Comparison of ENCODE assay signal across 18 cellular contexts in genomic region chr6:159470400-159470799, GRCh38.
"Had no signal": no experiment of that assay in that cellular context is flagged by ENCODE, and none has a peak within 500 bp of the region (broad histone marks: within the 10 kb centered on the region; RNA-seq: fewer than 3 reads in every experiment).

No MANE protein-coding gene starts in this region.

- H3K27ac Mint-ChIP-seq: dendritic cell treated with granulocyte-macrophage colony-stimulating factor and Interleukin-4, amounts not matched to agents 40 ng/mL and 50 ng/mL, for 4 days; effector memory CD8-positive, alpha-beta T cell; endodermal cell; mesothelial cell of epicardium had no signal

- H3K4me1 ChIP-seq: colonic mucosa, foreskin keratinocyte, lower lobe of right lung had no signal

- H3K27me3 ChIP-seq: colonic mucosa, esophagus muscularis mucosa, foreskin keratinocyte, gastroesophageal sphincter, heart left ventricle had no signal

- ATAC-seq: effector memory CD8-positive, alpha-beta T cell; foreskin keratinocyte; gastroesophageal sphincter; heart left ventricle; left cardiac atrium; lower lobe of right lung; mucosa of descending colon had no signal

- H3K36me3 Mint-ChIP-seq: mesothelial cell of epicardium had no signal

- H3K9me3 ChIP-seq: colonic mucosa, esophagus muscularis mucosa, gastroesophageal sphincter, lower lobe of right lung, mucosa of descending colon had no signal

- H3K27me3 Mint-ChIP-seq: dendritic cell treated with granulocyte-macrophage colony-stimulating factor and Interleukin-4, amounts not matched to agents 40 ng/mL and 50 ng/mL, for 4 days; naive B cell had no signal

- H3K9me3 Mint-ChIP-seq: effector memory CD8-positive, alpha-beta T cell had no signal

- H3K4me3 Mint-ChIP-seq: dendritic cell treated with granulocyte-macrophage colony-stimulating factor and Interleukin-4, amounts not matched to agents 40 ng/mL and 50 ng/mL, for 4 days; effector memory CD8-positive, alpha-beta T cell; endodermal cell; mesothelial cell of epicardium; naive B cell had no signal

- H3K36me3 ChIP-seq: colonic mucosa, esophagus muscularis mucosa, gastroesophageal sphincter, heart left ventricle, left ventricle myocardium inferior, lower lobe of right lung had no signal

- H3K4me3 ChIP-seq: colonic mucosa, esophagus muscularis mucosa, gastroesophageal sphincter, heart left ventricle, left ventricle myocardium inferior, lower lobe of right lung, mucosa of descending colon had no signal

- H3K4me1 Mint-ChIP-seq: endodermal cell, mesothelial cell of epicardium had no signal

- DNase-seq: colonic mucosa; cortex of kidney; effector CD8-positive, alpha-beta T cell; effector memory CD8-positive, alpha-beta T cell; endodermal cell; foreskin keratinocyte; heart left ventricle; hippocampal formation; left cardiac atrium; left ventricle myocardium inferior; lower lobe of right lung; mesenchymal stem cell; mucosa of descending colon; naive B cell had no signal

- H3K27ac ChIP-seq: colonic mucosa, esophagus muscularis mucosa, foreskin keratinocyte, gastroesophageal sphincter, heart left ventricle, left ventricle myocardium inferior, lower lobe of right lung had no signal
